Comparison of ENCODE assay signal across 2 cellular contexts in genomic region chr3:72924055-72924454, GRCh38.
TF ChIP-seq lines count a peak whose summit lies in the region.

No MANE protein-coding gene starts in this region.

TF ChIP-seq in SK-N-SH, 30 proteins besides CTCF, POLR2A, EP300 and RAD21:
- TF ChIP-seq FOSL2 (IDR thresholded peaks at IDR 0.05; ENCODE audit: borderline replicate concordance, low read depth), result no peak
- no peak for TF ChIP-seq MEF2A (IDR thresholded peaks at IDR 0.05; ENCODE audit: borderline replicate concordance, low read depth)

TF ChIP-seq in SK-N-SH treated with all-trans-retinoic acid at 6 μM for 48 hours, 23 proteins besides CTCF, POLR2A, EP300 and RAD21:
- TF ChIP-seq ZNF70 (CRISPR knock-in tag; IDR thresholded peaks at IDR 0.05) (no peak), TSHZ2 (CRISPR knock-in tag; IDR thresholded peaks at IDR 0.05) (no peak), ISL1 (CRISPR knock-in tag; IDR thresholded peaks at IDR 0.05) (no peak), ZC3H10 (CRISPR knock-in tag; IDR thresholded peaks at IDR 0.05) (no peak), TCF4 (CRISPR knock-in tag; IDR thresholded peaks at IDR 0.05; ENCODE audit: borderline replicate concordance) (no peak), OSR1 (CRISPR knock-in tag; IDR thresholded peaks at IDR 0.05) (no peak), CSRNP3 (CRISPR knock-in tag; IDR thresholded peaks at IDR 0.05) (no peak), ARNTL (CRISPR knock-in tag; IDR thresholded peaks at IDR 0.05; ENCODE audit: borderline replicate concordance, low read depth) (no peak), TOX (CRISPR knock-in tag; IDR thresholded peaks at IDR 0.05; ENCODE audit: borderline replicate concordance) (no peak), ZNF8 (CRISPR knock-in tag; IDR thresholded peaks at IDR 0.05) (no peak)
